In genomic region chr20:4898282-4898681, GRCh38 we compare ENCODE assay signal across 10 cellular contexts.
DNase-seq lines count a peak whose midpoint lies in the region; ATAC-seq and TF ChIP-seq lines count a peak whose summit lies in the region.
"Had no signal": no experiment of that assay in that cellular context is flagged by ENCODE, and none has a peak within 500 bp of the region (broad histone marks: within the 10 kb centered on the region; RNA-seq: fewer than 3 reads in every experiment).

No MANE protein-coding gene starts in this region.

- H3K36me3 ChIP-seq in Peyer's patch (no peaks in the 10 kb centered on the region), H7 (replicated peaks; ENCODE audit: control insufficient read depth, insufficient read depth, low read length) (no peaks in the 10 kb centered on the region)
- H3K36me3 ChIP-seq: gastrocnemius medialis had no signal

- DNase-seq in COLO668 (lab: John Stamatoyannopoulos, UW; ENCODE audit: unreplicated experiment) = peak; percentile 70
- peak in 2 of 3 donors; percentile 51 to 69 for DNase-seq in Peyer's patch
- DNase-seq in fibroblast of mammary gland (ENCODE audit: low read depth) = peak; percentile 89
- DNase-seq in omental fat pad (ENCODE audit: low spot score) = no peak
- DNase-seq in H7 = no peak
- DNase-seq in activated naive CD4-positive, alpha-beta T cell (lab: John Stamatoyannopoulos, UW) = no peak
- DNase-seq in NCI-H1105 (lab: John Stamatoyannopoulos, UW) = no peak
- DNase-seq: gastrocnemius medialis; stimulated activated CD4-positive, alpha-beta T cell treated with anti-CD3 and anti-CD28 coated beads, Interleukin-4, amount 100 ng/mL, for 4 hours had no signal

- H3K4me3 ChIP-seq in Peyer's patch = no peak overlapping the region
- H3K4me3 ChIP-seq in fibroblast of mammary gland (ENCODE audit: control insufficient read depth, low read depth, low read length) = no peak overlapping the region
- no peak overlapping the region for H3K4me3 ChIP-seq in H7 (ENCODE audit: insufficient read depth, low read depth, low read length)
- H3K4me3 ChIP-seq: gastrocnemius medialis had no signal

- H3K27me3 ChIP-seq in Peyer's patch = no peaks in the 10 kb centered on the region
- no peaks in the 10 kb centered on the region for H3K27me3 ChIP-seq in H7 (ENCODE audit: control insufficient read depth, insufficient read depth, low read length)
- H3K27me3 ChIP-seq: gastrocnemius medialis had no signal

- H3K9me3 ChIP-seq in Peyer's patch = no peaks in the 10 kb centered on the region
- H3K9me3 ChIP-seq: gastrocnemius medialis had no signal

- no peak overlapping the region for H3K27ac ChIP-seq in Peyer's patch
- H3K27ac ChIP-seq: gastrocnemius medialis had no signal

- peaks cover 0 to 6% (median 0%) of the 10 kb centered on the region in 4 donors for H3K4me1 ChIP-seq in Peyer's patch

- ATAC-seq in omental fat pad (ENCODE audit: low FRiP score) (peak; percentile 60), GM18909 (IDR thresholded peaks at IDR 0.05; ENCODE audit: poor library complexity, unreplicated experiment) (no peak)
- ATAC-seq: gastrocnemius medialis had no signal

- TF ChIP-seq POLR2A in Peyer's patch (IDR thresholded peaks at IDR 0.05) = no peak

- TF ChIP-seq CTCF in Peyer's patch (IDR thresholded peaks at IDR 0.05) = no peak
- TF ChIP-seq CTCF in fibroblast of mammary gland (conservative IDR thresholded peaks at IDR 0.05; ENCODE audit: control insufficient read depth, insufficient read depth, low read depth, low read length) = no peak
- TF ChIP-seq CTCF in omental fat pad (IDR thresholded peaks at IDR 0.05) = no peak

Comparison
In these comparisons a context has a peak if more than half of its experiments do, and no peak if none do; other contexts are left out.
1. DNase-seq: peak in COLO668 (single experiment), Peyer's patch (2 of 3) and fibroblast of mammary gland (single experiment); none in omental fat pad (single experiment), H7 (single experiment), activated naive CD4-positive, alpha-beta T cell (0 of 4) and NCI-H1105 (single experiment).